Comparison of ENCODE assay signal across 28 cellular contexts in the genomic region with DNA sequence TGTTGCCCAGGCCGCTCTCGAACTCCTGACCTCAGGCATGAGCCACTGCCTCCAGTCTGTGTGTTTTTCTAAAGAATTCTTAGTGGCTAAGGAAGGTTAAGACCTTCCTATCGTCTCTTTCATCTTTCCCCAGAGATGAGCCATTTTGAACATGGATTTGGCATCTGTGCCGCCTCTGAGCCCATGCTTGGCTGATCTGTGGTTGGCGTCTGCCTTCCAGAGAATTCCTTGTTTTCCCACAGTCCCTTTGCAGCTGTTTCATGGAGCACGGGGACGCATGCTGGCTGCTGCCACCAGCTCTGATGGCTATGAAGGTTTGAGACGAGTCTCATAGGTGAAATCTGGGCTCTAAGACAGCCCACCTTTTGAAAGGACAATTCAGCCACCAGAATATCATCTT.
DNase-seq lines count a peak whose midpoint lies in the region; ATAC-seq, FAIRE-seq and TF ChIP-seq lines count a peak whose summit lies in the region.
"Had no signal": no experiment of that assay in that cellular context is flagged by ENCODE, and none has a peak within 500 bp of the region (broad histone marks: within the 10 kb centered on the region; RNA-seq: fewer than 3 reads in every experiment).

No MANE protein-coding gene starts in this region.

- peaks cover 20 to 52% of the 10 kb centered on the region in 2 experiments for H3K9me3 Mint-ChIP-seq in H9
- H3K9me3 Mint-ChIP-seq: activated B cell treated with CpG ODN at 0.5 μM for 24 hours; activated CD4-positive, alpha-beta memory T cell treated with anti-CD3 and anti-CD28 coated beads, Interleukin-2, amount 10 ng/mL, durations not matched to agents 7 days and 5 days; brain had no signal

- H2BK12ac ChIP-seq in H9 (ENCODE audit: insufficient read length, low read depth, low read length) (no peak overlapping the region), trophoblast cell (ENCODE audit: low read length) (peak overlapping the region; percentile 78)

- H3K27me3 ChIP-seq in H9 (ENCODE audit: insufficient read depth, low read length) = no peaks in the 10 kb centered on the region
- no peaks in the 10 kb centered on the region for H3K27me3 ChIP-seq in trophoblast cell (ENCODE audit: insufficient read depth, low read length)
- H3K27me3 ChIP-seq in esophagus muscularis mucosa = no peaks in the 10 kb centered on the region
- H3K27me3 ChIP-seq: MG63, neutrophil had no signal

- H3T11ph ChIP-seq in H9 (ENCODE audit: low read length) = no peak overlapping the region

- H4K20me1 ChIP-seq in H9 (ENCODE audit: control insufficient read depth, insufficient read depth, insufficient read length) = no peaks in the 10 kb centered on the region

- H3K23ac ChIP-seq in H9 (ENCODE audit: insufficient read length, low read depth, low read length) (no peak overlapping the region), trophoblast cell (ENCODE audit: low read length) (no peak overlapping the region)

- no peak overlapping the region for H2AFZ ChIP-seq in H9 (ENCODE audit: low read length)
- no peak overlapping the region for H2AFZ ChIP-seq in trophoblast cell (ENCODE audit: insufficient read depth, low read length, poor library complexity)

- no peak overlapping the region for H3K18ac ChIP-seq in H9 (ENCODE audit: insufficient read length, low read depth, low read length)
- peak overlapping the region; percentile 49 for H3K18ac ChIP-seq in trophoblast cell (ENCODE audit: low read length)

- no peaks in the 10 kb centered on the region for H3K23me2 ChIP-seq in H9 (ENCODE audit: insufficient read length, low read depth, low read length, poor library complexity, severe bottlenecking)

- H4K91ac ChIP-seq in H9 (ENCODE audit: insufficient read length, low read depth, low read length) = no peak overlapping the region
- peak overlapping the region; percentile 86 for H4K91ac ChIP-seq in trophoblast cell (ENCODE audit: low read depth, low read length)

- H3K79me1 ChIP-seq in H9 (ENCODE audit: insufficient read depth, low read depth, low read length, poor library complexity, severe bottlenecking) = peaks cover 9% of the 10 kb centered on the region
- H3K79me1 ChIP-seq in trophoblast cell (ENCODE audit: low read length) = peaks cover 39% of the 10 kb centered on the region

- H3K36me3 Mint-ChIP-seq in H9 (ENCODE audit: insufficient read depth in 1 of 3, low read depth in 3 of 3) = peaks cover 0 to 18% (median 4%) of the 10 kb centered on the region in 3 experiments; a peak in 5 of 7 replicates
- H3K36me3 Mint-ChIP-seq: brain; CD4-positive, CD25-positive, alpha-beta regulatory T cell; IgD-negative memory B cell had no signal

- no peak overlapping the region for H2BK20ac ChIP-seq in H9 (ENCODE audit: low read depth, low read length, poor library complexity, severe bottlenecking)

- FAIRE-seq in RCC 7860 (lab: Jason Lieb, UNC) = peak; percentile 32
- FAIRE-seq: H1 had no signal

- H3K4me1 Mint-ChIP-seq in H9 = peaks cover 12 to 28% of the 10 kb centered on the region in 2 experiments
- H3K4me1 Mint-ChIP-seq: activated B cell treated with CpG ODN at 0.5 μM for 24 hours; activated CD4-positive, alpha-beta memory T cell treated with anti-CD3 and anti-CD28 coated beads, Interleukin-2, amount 10 ng/mL, durations not matched to agents 7 days and 5 days; CD4-positive, CD25-positive, alpha-beta regulatory T cell; IgD-negative memory B cell had no signal

- no peak overlapping the region for H4K12ac ChIP-seq in trophoblast cell (ENCODE audit: low read depth, low read length)

- H3K36me3 ChIP-seq in trophoblast cell (ENCODE audit: control insufficient read depth in 1 of 2, insufficient read depth in 2 of 2, low read length in 2 of 2) (peaks cover 0 to 6% of the 10 kb centered on the region in 2 experiments), esophagus muscularis mucosa (no peaks in the 10 kb centered on the region)
- H3K36me3 ChIP-seq: heart left ventricle, MG63, neutrophil, spleen, thoracic aorta had no signal

- no CpG with 5 or more reads among the region's 8 CpGs for WGBS in H9 (ENCODE audit: extremely low coverage, insufficient read length, low lambda C conversion rate)
- WGBS in trophoblast cell (ENCODE audit: extremely low coverage, insufficient coverage, insufficient read length) = no CpG with 5 or more reads among the region's 8 CpGs
- WGBS in esophagus muscularis mucosa = 87% methylated on average over 8 of the region's 8 CpGs

- DNase-seq in H9 = no peak
- DNase-seq in RCC 7860 (ENCODE audit: low spot score) = peak; percentile 49
- DNase-seq in glomerular visceral epithelial cell (ENCODE audit: extremely low spot score) = peak; percentile 79
- DNase-seq in trophoblast cell = peak in 1 of 2 donors; percentile 26
- DNase-seq in NCI-H345 (lab: John Stamatoyannopoulos, UW) = no peak
- DNase-seq in esophagus muscularis mucosa (ENCODE audit: extremely low spot score) = no peak
- no peak for DNase-seq in omental fat pad (ENCODE audit: low spot score)
- DNase-seq: activated B cell treated with CpG ODN at 0.5 μM for 24 hours; activated CD4-positive, alpha-beta memory T cell treated with anti-CD3 and anti-CD28 coated beads, Interleukin-2, amount 10 ng/mL, durations not matched to agents 7 days and 5 days; activated effector memory CD4-positive, alpha-beta T cell treated with Interleukin-2 at 50 U/mL for 16 hours; CD4-positive, CD25-positive, alpha-beta regulatory T cell; DMS79; heart left ventricle; NCI-H1417 treated with DMSO at 0.1 percent for 48 hours; NCI-H510A treated with DMSO at 0.1 percent for 48 hours; spleen; stimulated activated CD4-positive, alpha-beta T cell treated with anti-CD3 and anti-CD28 coated beads, Interleukin-4, amount 100 ng/mL, for 24 hours; stimulated activated naive CD4-positive, alpha-beta T cell treated with Interleukin-2 at 50 U/mL for 16 hours had no signal

- H3K56ac ChIP-seq in H9 (ENCODE audit: insufficient read length, low read depth, low read length) = no peak overlapping the region

- peaks cover 7% of the 10 kb centered on the region; the same call in 1 of the 2 replicates for H3K4me1 ChIP-seq in H9 (ENCODE audit: insufficient read depth, low read length)
- peaks cover 28 to 36% of the 10 kb centered on the region in 2 experiments for H3K4me1 ChIP-seq in trophoblast cell (ENCODE audit: control insufficient read depth in 1 of 2, insufficient read depth in 2 of 2, low read length in 2 of 2)
- H3K4me1 ChIP-seq in esophagus muscularis mucosa = no peaks in the 10 kb centered on the region
- H3K4me1 ChIP-seq: heart left ventricle, spleen had no signal

- H3K4me2 ChIP-seq in H9 (ENCODE audit: insufficient read depth, insufficient read length, low read length) = no peak overlapping the region
- no peak overlapping the region for H3K4me2 ChIP-seq in trophoblast cell (ENCODE audit: low read length)

- H3K27ac ChIP-seq in H9 (ENCODE audit: insufficient read length, low read depth, low read length) (no peak overlapping the region), trophoblast cell (ENCODE audit: low read depth, low read length) (peak overlapping the region; percentile 96), esophagus muscularis mucosa (replicated peaks in 1 of 4) (no peak overlapping the region)
- H3K27ac ChIP-seq: coronary artery, heart left ventricle, neutrophil, spleen, thoracic aorta had no signal

- no peak overlapping the region for H2AK5ac ChIP-seq in H9 (ENCODE audit: insufficient read length, low read length)
- H2AK5ac ChIP-seq in trophoblast cell (ENCODE audit: low read length) = peak overlapping the region; percentile 35

- intact Hi-C loops in esophagus muscularis mucosa (cut with DNase I) = no loop called here

- H3K27me3 Mint-ChIP-seq in H9 (ENCODE audit: low read depth) = no peaks in the 10 kb centered on the region
- H3K27me3 Mint-ChIP-seq: activated B cell treated with CpG ODN at 0.5 μM for 24 hours had no signal

- H2BK120ac ChIP-seq in H9 (ENCODE audit: low read depth, low read length, poor library complexity, severe bottlenecking) (no peak overlapping the region), trophoblast cell (ENCODE audit: insufficient read depth, low read length, poor library complexity) (peak overlapping the region; percentile 85)

- H3K79me2 ChIP-seq in H9 (ENCODE audit: insufficient read depth, low read length) (no peaks in the 10 kb centered on the region; the same call in 1 of the 2 replicates), trophoblast cell (ENCODE audit: control insufficient read depth, insufficient read depth, low read length, poor library complexity) (peaks cover 12% of the 10 kb centered on the region)

- H3K14ac ChIP-seq in H9 (ENCODE audit: insufficient read depth, low read length) (no peak overlapping the region), trophoblast cell (ENCODE audit: low read length) (peak overlapping the region; percentile 66)

- peak overlapping the region in 2 of 3 experiments; percentile 4 to 43; a peak in 1 of 7 replicates for H3K27ac Mint-ChIP-seq in H9
- H3K27ac Mint-ChIP-seq: activated B cell treated with CpG ODN at 0.5 μM for 24 hours; activated CD4-positive, alpha-beta memory T cell treated with anti-CD3 and anti-CD28 coated beads, Interleukin-2, amount 10 ng/mL, durations not matched to agents 7 days and 5 days; brain; CD4-positive, CD25-positive, alpha-beta regulatory T cell; IgD-negative memory B cell had no signal

- H3K4ac ChIP-seq in H9 (ENCODE audit: low read depth, low read length) = no peak overlapping the region
- H3K4ac ChIP-seq in trophoblast cell (ENCODE audit: low read depth, low read length) = peak overlapping the region; percentile 42

- H4K8ac ChIP-seq in H9 (replicated peaks; ENCODE audit: insufficient read length, low read depth, low read length) (no peak overlapping the region), trophoblast cell (ENCODE audit: low read depth, low read length) (peak overlapping the region; percentile 32)

- no peak overlapping the region for H3K4me3 Mint-ChIP-seq in H9
- H3K4me3 Mint-ChIP-seq: activated B cell treated with CpG ODN at 0.5 μM for 24 hours; activated CD4-positive, alpha-beta memory T cell treated with anti-CD3 and anti-CD28 coated beads, Interleukin-2, amount 10 ng/mL, durations not matched to agents 7 days and 5 days; brain; CD4-positive, CD25-positive, alpha-beta regulatory T cell; IgD-negative memory B cell had no signal

- no peak overlapping the region for H2BK15ac ChIP-seq in H9 (ENCODE audit: low read depth, low read length)

- ATAC-seq in omental fat pad (ENCODE audit: low FRiP score) = no peak
- ATAC-seq in HG02759 (IDR thresholded peaks at IDR 0.05; ENCODE audit: unreplicated experiment) = no peak
- ATAC-seq: left lobe of liver had no signal

- no peak overlapping the region for H3K9ac ChIP-seq in H9 (ENCODE audit: extremely low read depth, insufficient read length, low read length)
- no peak overlapping the region for H3K9ac ChIP-seq in trophoblast cell (ENCODE audit: low read length)

- H3K9me3 ChIP-seq in H9 (ENCODE audit: control insufficient read depth, low read depth, low read length) = no peaks in the 10 kb centered on the region
- no peaks in the 10 kb centered on the region for H3K9me3 ChIP-seq in trophoblast cell (ENCODE audit: insufficient read depth, low read depth, low read length)
- H3K9me3 ChIP-seq in esophagus muscularis mucosa = no peaks in the 10 kb centered on the region
- H3K9me3 ChIP-seq: heart left ventricle, MG63, mucosa of descending colon, neutrophil, spleen, thoracic aorta had no signal

- H4K5ac ChIP-seq in H9 (ENCODE audit: insufficient read length, low read depth, low read length) = no peak overlapping the region

- H3K4me3 ChIP-seq in trophoblast cell (ENCODE audit: low read depth, low read length) (no peak overlapping the region), esophagus muscularis mucosa (no peak overlapping the region)
- H3K4me3 ChIP-seq: coronary artery, heart left ventricle, MG63, mucosa of descending colon, spleen, thoracic aorta had no signal

- no peak overlapping the region for H2BK5ac ChIP-seq in H9 (ENCODE audit: insufficient read length, low read length)
- H2BK5ac ChIP-seq in trophoblast cell (ENCODE audit: low read depth, low read length, poor library complexity) = peak overlapping the region; percentile 95

- TF ChIP-seq EP300 in esophagus muscularis mucosa (IDR thresholded peaks at IDR 0.05) = no peak

- TF ChIP-seq CTCF in H9 (conservative IDR thresholded peaks at IDR 0.05) (no peak), esophagus muscularis mucosa (IDR thresholded peaks at IDR 0.05) (no peak), omental fat pad (IDR thresholded peaks at IDR 0.05) (no peak)

- no peak for TF ChIP-seq POLR2A in esophagus muscularis mucosa (IDR thresholded peaks at IDR 0.05; ENCODE audit: low read depth)

Comparison
In these comparisons a context has a peak if more than half of its experiments do, and no peak if none do; other contexts are left out.
1. DNase-seq: peak in RCC 7860 (single experiment) and glomerular visceral epithelial cell (single experiment); none in H9 (single experiment), NCI-H345 (single experiment), esophagus muscularis mucosa (single experiment) and omental fat pad (single experiment).